11 cellular contexts compared by ENCODE assay signal in genomic region chr1:54122131-54122751, GRCh38. TPM values are rescaled to one million over a fixed set of nuclear protein-coding genes. Genes with fewer than 3 reads are reported as not detected.
DNase-seq lines count a peak whose midpoint lies in the region; ATAC-seq and FAIRE-seq lines count a peak whose summit lies in the region.
"Had no signal": no experiment of that assay in that cellular context is flagged by ENCODE, and none has a peak within 500 bp of the region (broad histone marks: within the 10 kb centered on the region; RNA-seq: fewer than 3 reads in every experiment).

No MANE protein-coding gene starts in this region.

- no peaks in the 10 kb centered on the region for H3K9me3 Mint-ChIP-seq in central memory CD8-positive, alpha-beta T cell
- H3K9me3 Mint-ChIP-seq in naive thymus-derived CD8-positive, alpha-beta T cell, result no peaks in the 10 kb centered on the region

- ATAC-seq in left ventricle myocardium superior (peak; percentile 4), GM21717 (IDR thresholded peaks at IDR 0.05; ENCODE audit: unreplicated experiment) (no peak), GM18517 (IDR thresholded peaks at IDR 0.05; ENCODE audit: unreplicated experiment) (no peak)
- no peak for ATAC-seq in central memory CD8-positive, alpha-beta T cell (replicated peaks; ENCODE audit: extremely low read depth, poor library complexity, severe bottlenecking)
- no peak for ATAC-seq in naive thymus-derived CD8-positive, alpha-beta T cell

- DNase-seq in left ventricle myocardium superior, result no peak
- DNase-seq in cardiac septum (ENCODE audit: low spot score), result no peak
- no peak for DNase-seq in central memory CD8-positive, alpha-beta T cell (ENCODE audit: low spot score in 2 of 2)
- DNase-seq in naive thymus-derived CD8-positive, alpha-beta T cell, result no peak
- DNase-seq in urothelium cell line (ENCODE audit: low spot score), result no peak
- DNase-seq in stimulated activated naive CD4-positive, alpha-beta T cell (lab: John Stamatoyannopoulos, UW), result no peak

- H3K27me3 Mint-ChIP-seq in central memory CD8-positive, alpha-beta T cell, result no peaks in the 10 kb centered on the region
- peaks cover 0 to 2% (median 0%) of the 10 kb centered on the region in 5 donors for H3K27me3 Mint-ChIP-seq in naive thymus-derived CD8-positive, alpha-beta T cell

- intact Hi-C loops in left ventricle myocardium superior (cut with micrococcal nuclease), result loop anchor here (10.0 kb wide), 1 partner anchor 283 kb away; the partner anchor contains the start of gene SSBP3
- intact Hi-C loops in cardiac septum (cut with DNase I), result loop anchor here (5.0 to 10.0 kb wide), 4 partner anchors 50 to 285 kb away; partner anchors contain the start of genes CYB5RL, MRPL37 and SSBP3

- POLR2A ChIA-PET in naive thymus-derived CD8-positive, alpha-beta T cell (lab: Charles Lee), result interaction anchor here (0.8 kb wide), 1 partner anchor 366 kb away, joined by 3 read pairs; no protein-coding TSS in a partner anchor

- FAIRE-seq in urothelium cell line (lab: Jason Lieb, UNC), result peak; percentile 62
- FAIRE-seq: H54 had no signal

- H3K4me1 Mint-ChIP-seq in central memory CD8-positive, alpha-beta T cell, result no peaks in the 10 kb centered on the region
- H3K4me1 Mint-ChIP-seq in naive thymus-derived CD8-positive, alpha-beta T cell, result peaks cover 4 to 14% (median 8%) of the 10 kb centered on the region in 4 donors

- H3K36me3 Mint-ChIP-seq in central memory CD8-positive, alpha-beta T cell (ENCODE audit: insufficient read depth), result peaks cover 2% of the 10 kb centered on the region
- no peaks in the 10 kb centered on the region for H3K36me3 Mint-ChIP-seq in naive thymus-derived CD8-positive, alpha-beta T cell
- H3K36me3 Mint-ChIP-seq: CD14-positive monocyte had no signal

- peak overlapping the region; percentile 14 for H3K4me3 Mint-ChIP-seq in central memory CD8-positive, alpha-beta T cell
- H3K4me3 Mint-ChIP-seq in naive thymus-derived CD8-positive, alpha-beta T cell, result peak overlapping the region in 9 of 10 donors; percentile 34 to 86 (median 68)

- H3K27ac Mint-ChIP-seq in central memory CD8-positive, alpha-beta T cell (ENCODE audit: low read depth), result no peak overlapping the region
- peak overlapping the region in 2 of 10 donors; percentile 65 to 72 for H3K27ac Mint-ChIP-seq in naive thymus-derived CD8-positive, alpha-beta T cell

RNA-seq across cellular contexts. Expression of gene CDCP2, which starts 30.6 kb away (rescaled TPM):
- total RNA-seq in left ventricle myocardium superior, result not detected
- total RNA-seq in cardiac septum, result not detected
- under 1 TPM in 1 of 2 experiments, not detected in 1; 0.16 TPM for total RNA-seq in naive thymus-derived CD8-positive, alpha-beta T cell
- not detected for polyA plus RNA-seq in naive thymus-derived CD8-positive, alpha-beta T cell
- polyA plus RNA-seq: CD14-positive monocyte, SK-N-SH had no signal
